17 cellular contexts compared by ENCODE assay signal in the genomic region with DNA sequence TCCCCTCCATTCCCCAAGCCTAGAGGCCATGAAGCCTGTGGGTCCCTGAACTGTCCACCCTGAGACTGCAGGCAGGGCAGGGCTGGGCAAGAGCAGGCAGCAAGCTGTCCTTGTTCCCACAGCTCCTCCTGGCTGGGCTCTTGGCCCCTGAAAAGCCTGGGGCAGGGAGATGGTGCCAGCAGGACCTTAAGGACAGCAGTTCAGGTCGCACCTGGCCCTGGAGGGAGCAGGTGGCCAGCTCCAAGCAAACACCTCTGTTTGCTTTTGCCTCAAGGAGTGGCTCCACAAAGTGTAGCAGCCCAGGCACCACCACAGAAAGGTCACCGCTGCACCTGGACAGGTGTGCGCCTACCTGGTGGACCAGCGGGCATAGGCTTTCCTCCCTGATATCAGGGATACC. TPM values are rescaled to one million over a fixed set of nuclear protein-coding genes. Genes with fewer than 3 reads are reported as not detected.
DNase-seq lines count a peak whose midpoint lies in the region; ATAC-seq and TF ChIP-seq lines count a peak whose summit lies in the region.
"Had no signal": no experiment of that assay in that cellular context is flagged by ENCODE, and none has a peak within 500 bp of the region (broad histone marks: within the 10 kb centered on the region; RNA-seq: fewer than 3 reads in every experiment).

No MANE protein-coding gene starts in this region.

- no peaks in the 10 kb centered on the region for H3K36me3 ChIP-seq in mucosa of descending colon (ENCODE audit: low read depth)

- H3K4me3 ChIP-seq in mucosa of descending colon = no peak overlapping the region
- H3K4me3 ChIP-seq: GM23248 had no signal

- TF ChIP-seq POLR2A in GM18505 (IDR thresholded peaks at IDR 0.05; ENCODE audit: borderline replicate concordance, extremely low read depth, insufficient read depth, insufficient read length) = no peak

- DNase-seq in DMS53 (lab: John Stamatoyannopoulos, UW) (peak; percentile 99), NCI-H1417 treated with DMSO at 0.1 percent for 48 hours (lab: John Stamatoyannopoulos, UW) (peak; percentile 11), NCI-H774 (lab: John Stamatoyannopoulos, UW) (peak; percentile 88), mucosa of descending colon (peak in 2 of 3 donors; percentile 12 to 40)
- DNase-seq in stimulated activated CD4-positive, alpha-beta T cell treated with anti-CD3 and anti-CD28 coated beads, Interleukin-15, amount 100 ng/mL, for 24 hours = no peak
- DNase-seq: BE2C; DMS79 treated with DMSO at 0.1 percent for 48 hours; GM23248; KBM-7; NCI-H1105 treated with DMSO at 0.1 percent for 48 hours; NCI-H446; NK-92 treated with Interleukin-12 subunit alpha and Interleukin-12 subunit beta, amount 100 ng/mL, for 24 hours; PC-3 had no signal

- intact Hi-C loops in mucosa of descending colon (cut with DNase I, micrococcal nuclease) = no loop called here

- ATAC-seq in mucosa of descending colon (peak; percentile 60), GM21528 (IDR thresholded peaks at IDR 0.05; ENCODE audit: low FRiP score, unreplicated experiment) (no peak), GM18505 (IDR thresholded peaks at IDR 0.05; ENCODE audit: unreplicated experiment) (no peak)
- ATAC-seq: HCT116, PC-3, SK-N-SH treated with all-trans-retinoic acid at 6 μM for 48 hours had no signal

- H3K4me1 ChIP-seq in mucosa of descending colon (ENCODE audit: low read depth) = peaks cover 1% of the 10 kb centered on the region

- no peaks in the 10 kb centered on the region for H3K9me3 ChIP-seq in mucosa of descending colon
- H3K9me3 ChIP-seq: BE2C had no signal

- no peak for TF ChIP-seq CTCF in mucosa of descending colon (IDR thresholded peaks at IDR 0.05)

RNA-seq across cellular contexts. Expression of gene RET, which starts 5.2 kb away (rescaled TPM):
- total RNA-seq in mucosa of descending colon = 10 to 100 TPM in 1 of 3 donors, 1 to 10 TPM in 1, under 1 TPM in 1; 0.84 to 13.5 (median 1.6) TPM
- total RNA-seq: GM23248, PC-3 had no signal

RNA-seq across cellular contexts. Expression of gene CSGALNACT2, which starts 56.2 kb away (rescaled TPM):
- total RNA-seq in mucosa of descending colon = 10 to 100 TPM in 1 of 3 donors, 1 to 10 TPM in 2; 3.9 to 20.1 (median 7.4) TPM
